Comparison of ENCODE assay signal across 16 cellular contexts in genomic region chr1:239858058-239858457, GRCh38.
DNase-seq lines count a peak whose midpoint lies in the region; ATAC-seq and TF ChIP-seq lines count a peak whose summit lies in the region.
"Had no signal": no experiment of that assay in that cellular context is flagged by ENCODE, and none has a peak within 500 bp of the region (broad histone marks: within the 10 kb centered on the region; RNA-seq: fewer than 3 reads in every experiment).

No MANE protein-coding gene starts in this region.

- DNase-seq in EL, result peak; percentile 32
- DNase-seq in LoVo (ENCODE audit: low spot score), result peak; percentile 15
- DNase-seq in SW480 (ENCODE audit: low spot score), result peak; percentile 87
- no peak for DNase-seq in mucosa of descending colon
- no peak for DNase-seq in NOMO-1 treated with DMSO at 0.1 percent for 48 hours (lab: John Stamatoyannopoulos, UW; ENCODE audit: unreplicated experiment)
- DNase-seq in ascending aorta (ENCODE audit: low spot score in 2 of 2), result no peak
- DNase-seq in NCI-H345 (lab: John Stamatoyannopoulos, UW), result no peak
- DNase-seq: activated B cell treated with CpG ODN at 0.5 μM for 24 hours; activated T-cell treated with anti-CD3 and anti-CD28 coated beads for 4 hours; CD8-positive, alpha-beta T cell; left lung; NCI-H526; nephron progenitor cell; substantia nigra had no signal

- no peaks in the 10 kb centered on the region for H3K9me3 ChIP-seq in mucosa of descending colon
- no peaks in the 10 kb centered on the region for H3K9me3 ChIP-seq in ascending aorta
- H3K9me3 ChIP-seq: SJSA1 had no signal

- H3K4me1 ChIP-seq in mucosa of descending colon (ENCODE audit: low read depth) (no peaks in the 10 kb centered on the region), ascending aorta (no peaks in the 10 kb centered on the region)
- H3K4me1 ChIP-seq: SJSA1 had no signal

- intact Hi-C loops in mucosa of descending colon (cut with DNase I, micrococcal nuclease), result no loop called here
- intact Hi-C loops in ascending aorta (cut with DNase I), result no loop called here

- no peaks in the 10 kb centered on the region for H3K36me3 ChIP-seq in mucosa of descending colon (ENCODE audit: low read depth)
- H3K36me3 ChIP-seq in ascending aorta, result no peaks in the 10 kb centered on the region
- H3K36me3 ChIP-seq: left lung, SJSA1 had no signal

- peak; percentile 79 for ATAC-seq in mucosa of descending colon
- ATAC-seq: CD8-positive, alpha-beta T cell; left lung had no signal

- no peak overlapping the region for H3K4me3 ChIP-seq in mucosa of descending colon
- no peak overlapping the region for H3K4me3 ChIP-seq in ascending aorta
- H3K4me3 ChIP-seq: left lung, SJSA1, smooth muscle cell had no signal

- no peak for TF ChIP-seq CTCF in mucosa of descending colon (IDR thresholded peaks at IDR 0.05)
- no peak for TF ChIP-seq CTCF in ascending aorta (IDR thresholded peaks at IDR 0.05)

- no peaks in the 10 kb centered on the region for H3K27me3 ChIP-seq in ascending aorta
- H3K27me3 ChIP-seq: left lung, SJSA1 had no signal

- H3K27ac ChIP-seq in ascending aorta, result no peak overlapping the region
- H3K27ac ChIP-seq: left lung, SJSA1 had no signal

Comparison
In these comparisons a context has a peak if more than half of its experiments do, and no peak if none do; other contexts are left out.
1. DNase-seq: peak in EL (single experiment), LoVo (single experiment) and SW480 (single experiment); none in mucosa of descending colon (0 of 3), NOMO-1 treated with DMSO at 0.1 percent for 48 hours (single experiment), ascending aorta (0 of 2) and NCI-H345 (single experiment).